In genomic region chr14:97850886-97851285, GRCh38 we compare ENCODE assay signal across 9 cellular contexts.
"Had no signal": no experiment of that assay in that cellular context is flagged by ENCODE, and none has a peak within 500 bp of the region (broad histone marks: within the 10 kb centered on the region; RNA-seq: fewer than 3 reads in every experiment).

No MANE protein-coding gene starts in this region.

- DNase-seq: GM23248, GOT3, H7, H9, HCEC 1CT, HFFc6 had no signal

- H3K27ac Mint-ChIP-seq: GM23338, H9, HFFc6 had no signal

- H3K9me3 Mint-ChIP-seq: GM23338, H9 had no signal

- H3K4me3 ChIP-seq: GM23248, GM23338, HAP-1 had no signal

- H3K36me3 ChIP-seq: HAP-1 had no signal

- H3K4me3 Mint-ChIP-seq: GM23338, H9, HFFc6 had no signal

- H3K4me1 ChIP-seq: HAP-1 had no signal

- H3K27ac ChIP-seq: GM23248 had no signal

- ATAC-seq: GM23338, HCT116 had no signal

- H3K9me3 ChIP-seq: HAP-1 had no signal
